In the genomic region with DNA sequence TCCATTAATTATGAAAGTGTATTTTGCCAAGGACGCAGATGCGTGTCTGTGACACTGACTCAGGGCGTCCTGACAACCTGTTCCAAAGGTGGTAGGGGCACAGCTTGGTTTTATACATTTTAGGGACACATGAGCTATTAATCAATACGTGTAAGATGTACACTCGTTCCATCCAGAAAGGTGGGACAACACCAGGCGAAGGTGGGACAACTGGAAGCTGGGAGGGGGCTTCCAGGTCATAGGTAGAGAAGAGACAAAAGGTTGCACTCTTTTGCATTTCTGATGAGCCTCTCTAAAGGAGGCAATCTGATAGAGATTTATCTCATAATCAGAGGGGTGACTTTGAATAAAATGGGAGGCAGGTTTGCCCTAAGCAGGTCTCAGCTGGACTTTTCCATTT, we compare ENCODE assay signal across 16 cellular contexts.
A peak's percentile ranks its signal among the peaks of the same experiment; 100 is the strongest.
DNase-seq lines count a peak whose midpoint lies in the region; ATAC-seq and TF ChIP-seq lines count a peak whose summit lies in the region.
"Had no signal": no experiment of that assay in that cellular context is flagged by ENCODE, and none has a peak within 500 bp of the region (broad histone marks: within the 10 kb centered on the region; RNA-seq: fewer than 3 reads in every experiment).

No MANE protein-coding gene starts in this region.

- TF ChIP-seq POLR2A in erythroblast (IDR thresholded peaks at IDR 0.05; ENCODE audit: low read length), result no peak

- no peak for DNase-seq in activated naive CD4-positive, alpha-beta T cell treated with anti-CD3 and anti-CD28 coated beads, Interleukin-2, amount 50 U/mL, for 72 hours (ENCODE audit: low spot score in 2 of 2)
- DNase-seq in activated naive CD4-positive, alpha-beta T cell treated with anti-CD3 and anti-CD28 coated beads, Interleukin-2, amount 50 U/mL, for 16 hours, result no peak
- no peak for DNase-seq in activated T-helper 2 cell treated with anti-CD3 and anti-CD28 coated beads, Interferon-gamma antibody, Interleukin-2, Interleukin-4, amounts not matched to agents 10 μg/mL and 5 μg/mL and 100 μg/mL, durations not matched to agents 14 hours and 24 hours and 36 hours (ENCODE audit: low spot score)
- DNase-seq in immature natural killer cell, result no peak
- no peak for DNase-seq in caudate nucleus (lab: John Stamatoyannopoulos, UW)
- DNase-seq in erythroblast (lab: John Stamatoyannopoulos, UW), result no peak
- DNase-seq in effector CD4-positive, alpha-beta T cell, result no peak
- DNase-seq: C1 segment of cervical spinal cord, DMS 273 treated with DMSO at 0.1 percent for 48 hours, NCI-H1436, NCI-H1930, NCI-H226, NCI-H524, NCI-H82, SHP77 had no signal

- intact Hi-C loops in activated T-helper 2 cell treated with anti-CD3 and anti-CD28 coated beads, Interferon-gamma antibody, Interleukin-2, Interleukin-4, amounts not matched to agents 10 μg/mL and 5 μg/mL and 100 μg/mL, durations not matched to agents 14 hours and 24 hours and 36 hours (cut with micrococcal nuclease), result no loop called here

- H3K27me3 Mint-ChIP-seq in activated T-helper 2 cell treated with anti-CD3 and anti-CD28 coated beads, Interferon-gamma antibody, Interleukin-2, Interleukin-4, amounts not matched to agents 10 μg/mL and 5 μg/mL and 100 μg/mL, durations not matched to agents 14 hours and 24 hours and 36 hours (ENCODE audit: low read depth), result no peaks in the 10 kb centered on the region
- peaks cover 7 to 14% (median 9%) of the 10 kb centered on the region in 3 donors for H3K27me3 Mint-ChIP-seq in immature natural killer cell (ENCODE audit: low read depth in 3 of 3)

- H3K4me1 Mint-ChIP-seq in activated T-helper 2 cell treated with anti-CD3 and anti-CD28 coated beads, Interferon-gamma antibody, Interleukin-2, Interleukin-4, amounts not matched to agents 10 μg/mL and 5 μg/mL and 100 μg/mL, durations not matched to agents 14 hours and 24 hours and 36 hours (ENCODE audit: low read depth), result peaks cover 3% of the 10 kb centered on the region
- H3K4me1 Mint-ChIP-seq in immature natural killer cell, result peaks cover 22 to 26% of the 10 kb centered on the region in 2 donors

- H3K4me3 Mint-ChIP-seq in activated T-helper 2 cell treated with anti-CD3 and anti-CD28 coated beads, Interferon-gamma antibody, Interleukin-2, Interleukin-4, amounts not matched to agents 10 μg/mL and 5 μg/mL and 100 μg/mL, durations not matched to agents 14 hours and 24 hours and 36 hours (ENCODE audit: low read depth), result no peak overlapping the region
- peak overlapping the region in 4 of 5 donors; percentile 43 to 76 (median 67) for H3K4me3 Mint-ChIP-seq in immature natural killer cell

- no peak for ATAC-seq in activated naive CD4-positive, alpha-beta T cell treated with anti-CD3 and anti-CD28 coated beads, Interleukin-2, amount 50 U/mL, for 72 hours

- H3K9me3 Mint-ChIP-seq in activated naive CD4-positive, alpha-beta T cell treated with anti-CD3 and anti-CD28 coated beads, Interleukin-2, amount 50 U/mL, for 72 hours, result peaks cover 27 to 29% of the 10 kb centered on the region in 2 donors
- peaks cover 42% of the 10 kb centered on the region for H3K9me3 Mint-ChIP-seq in activated T-helper 2 cell treated with anti-CD3 and anti-CD28 coated beads, Interferon-gamma antibody, Interleukin-2, Interleukin-4, amounts not matched to agents 10 μg/mL and 5 μg/mL and 100 μg/mL, durations not matched to agents 14 hours and 24 hours and 36 hours
- peaks cover 0 to 17% (median 9%) of the 10 kb centered on the region in 6 donors for H3K9me3 Mint-ChIP-seq in immature natural killer cell

- H3K27ac Mint-ChIP-seq in activated naive CD4-positive, alpha-beta T cell treated with anti-CD3 and anti-CD28 coated beads, Interleukin-2, amount 50 U/mL, for 72 hours, result peak overlapping the region; percentile 67 to 75
- H3K27ac Mint-ChIP-seq in activated T-helper 2 cell treated with anti-CD3 and anti-CD28 coated beads, Interferon-gamma antibody, Interleukin-2, Interleukin-4, amounts not matched to agents 10 μg/mL and 5 μg/mL and 100 μg/mL, durations not matched to agents 14 hours and 24 hours and 36 hours, result peak overlapping the region; percentile 33
- H3K27ac Mint-ChIP-seq in immature natural killer cell, result peak overlapping the region; percentile 79 to 91 (median 87)

- no peak overlapping the region for H3K27ac ChIP-seq in caudate nucleus (ENCODE audit: low read depth, low read length)
- H3K27ac ChIP-seq: KMS-11 had no signal

- H3K36me3 Mint-ChIP-seq in activated naive CD4-positive, alpha-beta T cell treated with anti-CD3 and anti-CD28 coated beads, Interleukin-2, amount 50 U/mL, for 72 hours, result peaks cover 70 to 81% of the 10 kb centered on the region in 2 donors
- peaks cover 82% of the 10 kb centered on the region for H3K36me3 Mint-ChIP-seq in activated T-helper 2 cell treated with anti-CD3 and anti-CD28 coated beads, Interferon-gamma antibody, Interleukin-2, Interleukin-4, amounts not matched to agents 10 μg/mL and 5 μg/mL and 100 μg/mL, durations not matched to agents 14 hours and 24 hours and 36 hours (ENCODE audit: low read depth)
- H3K36me3 Mint-ChIP-seq in immature natural killer cell, result peaks cover 9 to 33% (median 25%) of the 10 kb centered on the region in 3 donors

Comparison
In these comparisons a context has a peak if more than half of its experiments do, and no peak if none do; other contexts are left out.
1. H3K27ac Mint-ChIP-seq: peak in every context shown above with its lines; median percentile 87 in immature natural killer cell; 71 in activated naive CD4-positive, alpha-beta T cell treated with anti-CD3 and anti-CD28 coated beads, Interleukin-2, amount 50 U/mL, for 72 hours; 33 in activated T-helper 2 cell treated with anti-CD3 and anti-CD28 coated beads, Interferon-gamma antibody, Interleukin-2, Interleukin-4, amounts not matched to agents 10 μg/mL and 5 μg/mL and 100 μg/mL, durations not matched to agents 14 hours and 24 hours and 36 hours.